ENCODE assay signal across 20 cellular contexts in genomic region chr2:240572141-240573031, GRCh38. TPM values are rescaled to one million over a fixed set of nuclear protein-coding genes. Genes with fewer than 3 reads are reported as not detected.
DNase-seq lines count a peak whose midpoint lies in the region; ATAC-seq, FAIRE-seq and TF ChIP-seq lines count a peak whose summit lies in the region.
"Had no signal": no experiment of that assay in that cellular context is flagged by ENCODE, and none has a peak within 500 bp of the region (broad histone marks: within the 10 kb centered on the region; RNA-seq: fewer than 3 reads in every experiment).

No MANE protein-coding gene starts in this region.

- FAIRE-seq in H1 (lab: Jason Lieb, UNC), result no peak

- no peak overlapping the region for H3K27ac Mint-ChIP-seq in activated naive CD8-positive, alpha-beta T cell treated with anti-CD3 and anti-CD28 coated beads, Interleukin-2, amount 10 ng/mL, durations not matched to agents 7 days and 5 days
- no peak overlapping the region for H3K27ac Mint-ChIP-seq in activated naive CD8-positive, alpha-beta T cell treated with anti-CD3 and anti-CD28 coated beads, Interleukin-2, amount 50 U/mL, for 24 hours
- H3K27ac Mint-ChIP-seq in stimulated activated naive B cell treated with anti-CD40 and anti-IgM and Interleukin-4, amounts not matched to agents 10 μg/mL and 1 μg/mL and 100 μg/mL, for 72 hours, result no peak overlapping the region
- H3K27ac Mint-ChIP-seq: T-helper 1 cell treated with Interleukin-12 subunit alpha and Interleukin-12 subunit beta and Interleukin-4 antibody, amounts not matched to agents 30 μg/mL and 1 μg/mL, for 36 hours had no signal

- H3K9ac ChIP-seq in H1 (replicated peaks in 1 of 4; ENCODE audit: extremely low read depth in 1 of 4, low read depth in 3 of 4, low read length in 3 of 4), result no peak overlapping the region; a peak in 1 of 7 replicates

- H3K4me1 ChIP-seq in H1 (replicated peaks in 1 of 4; ENCODE audit: control insufficient read depth in 3 of 4, insufficient read depth in 4 of 4, low read length in 3 of 4) (peaks cover 0 to 11% (median 6%) of the 10 kb centered on the region in 4 experiments; a peak in 6 of 7 replicates), lower lobe of right lung (peaks cover 22% of the 10 kb centered on the region), upper lobe of right lung (peaks cover 23% of the 10 kb centered on the region)

- H4K5ac ChIP-seq in H1 (ENCODE audit: insufficient read length, low read depth, low read length), result no peak overlapping the region

- TF ChIP-seq POLR2A in H1 (IDR thresholded peaks at IDR 0.05; ENCODE audit: control extremely low read depth in 1 of 2, low read depth in 2 of 2, low read length in 2 of 2), result no peak

- no peak overlapping the region for H3K18ac ChIP-seq in H1 (ENCODE audit: extremely low read depth, low read length)

- H3K56ac ChIP-seq in H1 (replicated peaks; ENCODE audit: insufficient read length, low read depth, low read length), result no peak overlapping the region

- no peaks in the 10 kb centered on the region for H3K9me3 ChIP-seq in H1 (ENCODE audit: insufficient read depth in 2 of 2, low read depth in 1 of 2, low read length in 1 of 2)
- no peaks in the 10 kb centered on the region for H3K9me3 ChIP-seq in lower lobe of right lung
- H3K9me3 ChIP-seq in upper lobe of right lung, result no peaks in the 10 kb centered on the region
- H3K9me3 ChIP-seq: ascending aorta, heart right ventricle, left lung, neutrophil had no signal

- H2BK20ac ChIP-seq in H1 (ENCODE audit: low read length), result no peak overlapping the region

- 91% methylated on average over 26 of the region's 30 CpGs; no CpG with 5 or more reads in 1 of the 2 experiments for WGBS in H1 (ENCODE audit: extremely low coverage in 1 of 2, insufficient coverage in 1 of 2, insufficient read length in 1 of 2, insufficient replicate concordance in 2 of 2, low coverage in 1 of 2, low lambda C conversion rate in 2 of 2, missing lambda C conversion rate in 1 of 2), 2 experiments

- peaks cover 3 to 18% of the 10 kb centered on the region in 2 experiments for H4K20me1 ChIP-seq in H1 (replicated peaks in 1 of 2; ENCODE audit: control insufficient read depth in 1 of 2, insufficient read depth in 2 of 2, low read length in 2 of 2)

- no peak for TF ChIP-seq EP300 in H1 (IDR thresholded peaks at IDR 0.05; ENCODE audit: borderline replicate concordance in 1 of 2, low read depth in 2 of 2, low read length in 2 of 2)

- H3K4ac ChIP-seq in H1 (replicated peaks; ENCODE audit: insufficient read length, low read depth, low read length), result no peak overlapping the region

- H3K4me3 ChIP-seq in H1 (ENCODE audit: extremely low read depth in 1 of 4, insufficient read depth in 2 of 4, low read depth in 3 of 4, low read length in 4 of 4) (no peak overlapping the region), lower lobe of right lung (no peak overlapping the region), upper lobe of right lung (no peak overlapping the region)
- H3K4me3 ChIP-seq: ascending aorta, heart right ventricle, left lung, SJSA1 had no signal

- H3K36me3 ChIP-seq in H1 (ENCODE audit: control insufficient read depth in 2 of 4, insufficient read depth in 4 of 4, low read length in 3 of 4), result no peaks in the 10 kb centered on the region
- H3K36me3 ChIP-seq in lower lobe of right lung, result peaks cover 54% of the 10 kb centered on the region
- peaks cover 47% of the 10 kb centered on the region for H3K36me3 ChIP-seq in upper lobe of right lung

- TF ChIP-seq RAD21 in H1 (IDR thresholded peaks at IDR 0.05 in 1 of 2, conservative IDR thresholded peaks at IDR 0.05 in 1 of 2; ENCODE audit: low read depth in 2 of 2, low read length in 2 of 2), result no peak

- no peak overlapping the region for H3K23ac ChIP-seq in H1 (ENCODE audit: insufficient read length)

- H3K27me3 Mint-ChIP-seq in activated naive CD8-positive, alpha-beta T cell treated with anti-CD3 and anti-CD28 coated beads, Interleukin-2, amount 10 ng/mL, durations not matched to agents 7 days and 5 days, result no peaks in the 10 kb centered on the region
- H3K27me3 Mint-ChIP-seq in activated naive CD8-positive, alpha-beta T cell treated with anti-CD3 and anti-CD28 coated beads, Interleukin-2, amount 50 U/mL, for 24 hours, result no peaks in the 10 kb centered on the region
- H3K27me3 Mint-ChIP-seq in stimulated activated naive B cell treated with anti-CD40 and anti-IgM and Interleukin-4, amounts not matched to agents 10 μg/mL and 1 μg/mL and 100 μg/mL, for 72 hours, result no peaks in the 10 kb centered on the region

- H3K79me2 ChIP-seq in H1 (ENCODE audit: control insufficient read depth in 1 of 2, insufficient read depth in 2 of 2, low read length in 2 of 2), result no peaks in the 10 kb centered on the region

- peak; percentile 28 for DNase-seq in activated naive CD8-positive, alpha-beta T cell treated with anti-CD3 and anti-CD28 coated beads, Interleukin-2, amount 10 ng/mL, durations not matched to agents 7 days and 5 days
- DNase-seq in activated naive CD8-positive, alpha-beta T cell treated with anti-CD3 and anti-CD28 coated beads, Interleukin-2, amount 50 U/mL, for 24 hours, result no peak
- no peak for DNase-seq in H1 (ENCODE audit: low read depth in 1 of 2, low spot score in 2 of 2)
- peak; percentile 41 for DNase-seq in lower lobe of right lung
- DNase-seq in upper lobe of right lung, result peak; percentile 63
- DNase-seq in stimulated activated naive CD4-positive, alpha-beta T cell treated with Interleukin-2 at 50 U/mL for 16 hours (lab: John Stamatoyannopoulos, UW), result no peak
- no peak for DNase-seq in stimulated activated naive B cell treated with anti-CD40 and anti-IgM and Interleukin-4, amounts not matched to agents 10 μg/mL and 1 μg/mL and 100 μg/mL, for 72 hours
- DNase-seq: activated CD4-positive, alpha-beta T cell treated with anti-CD3 and anti-CD28 coated beads, Interleukin-2, amount 50 U/mL, for 48 hours; C1 segment of cervical spinal cord; central memory CD4-positive, alpha-beta T cell; NCI-H1048; NCI-H1930; NCI-H226 had no signal

- no peak overlapping the region for H3K27ac ChIP-seq in H1 (ENCODE audit: low read depth, low read length)
- H3K27ac ChIP-seq in lower lobe of right lung, result no peak overlapping the region
- H3K27ac ChIP-seq in upper lobe of right lung, result no peak overlapping the region
- H3K27ac ChIP-seq: ascending aorta, heart right ventricle, left lung, neutrophil, SJSA1 had no signal

- no peak overlapping the region for H2AK5ac ChIP-seq in H1 (ENCODE audit: low read depth, low read length)

- H3K79me1 ChIP-seq in H1 (ENCODE audit: low read depth, low read length), result no peaks in the 10 kb centered on the region

- H2BK120ac ChIP-seq in H1 (replicated peaks; ENCODE audit: low read depth, low read length), result no peak overlapping the region

- peaks cover 9% of the 10 kb centered on the region; the same call in 1 of the 2 replicates for H3K23me2 ChIP-seq in H1 (ENCODE audit: low read depth, low read length)

- H2AFZ ChIP-seq in H1 (ENCODE audit: low read length), result no peak overlapping the region

- H3K9me3 Mint-ChIP-seq in activated naive CD8-positive, alpha-beta T cell treated with anti-CD3 and anti-CD28 coated beads, Interleukin-2, amount 10 ng/mL, durations not matched to agents 7 days and 5 days, result no peaks in the 10 kb centered on the region
- H3K9me3 Mint-ChIP-seq in activated naive CD8-positive, alpha-beta T cell treated with anti-CD3 and anti-CD28 coated beads, Interleukin-2, amount 50 U/mL, for 24 hours, result no peaks in the 10 kb centered on the region
- H3K9me3 Mint-ChIP-seq in stimulated activated naive B cell treated with anti-CD40 and anti-IgM and Interleukin-4, amounts not matched to agents 10 μg/mL and 1 μg/mL and 100 μg/mL, for 72 hours, result no peaks in the 10 kb centered on the region
- H3K9me3 Mint-ChIP-seq: T-helper 1 cell treated with Interleukin-12 subunit alpha and Interleukin-12 subunit beta and Interleukin-4 antibody, amounts not matched to agents 30 μg/mL and 1 μg/mL, for 36 hours had no signal

- H3K27me3 ChIP-seq in H1 (replicated peaks in 1 of 4; ENCODE audit: control insufficient read depth in 3 of 4, extremely low read depth in 1 of 4, insufficient read depth in 3 of 4, low read length in 3 of 4), result peaks cover 11 to 25% (median 21%) of the 10 kb centered on the region in 4 experiments; a peak in 6 of 7 replicates
- no peaks in the 10 kb centered on the region for H3K27me3 ChIP-seq in lower lobe of right lung (ENCODE audit: low read depth)
- no peaks in the 10 kb centered on the region for H3K27me3 ChIP-seq in upper lobe of right lung
- H3K27me3 ChIP-seq: ascending aorta, heart right ventricle, left lung, neutrophil, SJSA1 had no signal

- POLR2A ChIA-PET in activated naive CD8-positive, alpha-beta T cell treated with anti-CD3 and anti-CD28 coated beads, Interleukin-2, amount 10 ng/mL, durations not matched to agents 7 days and 5 days (lab: Charles Lee), result interaction anchor here (3.2 kb wide), 1 partner anchor 14 kb away, joined by 10 read pairs; the partner anchor contains the start of gene CAPN10
- POLR2A ChIA-PET in H1 (lab: Charles Lee; ENCODE audit: partially characterized antibody), result interaction anchor here (0.6 to 2.5 kb wide), 5 partner anchors 11 to 31 kb away, joined by 3 to 6 read pairs (median 3); partner anchors contain the start of gene CAPN10

- intact Hi-C loops in lower lobe of right lung (cut with DNase I) (no loop called here), upper lobe of right lung (cut with DNase I) (no loop called here)

- no peak overlapping the region for H4K91ac ChIP-seq in H1 (replicated peaks; ENCODE audit: insufficient read length, low read length)

- ATAC-seq in activated naive CD8-positive, alpha-beta T cell treated with anti-CD3 and anti-CD28 coated beads, Interleukin-2, amount 10 ng/mL, durations not matched to agents 7 days and 5 days (ENCODE audit: low read depth), result no peak
- ATAC-seq in activated naive CD8-positive, alpha-beta T cell treated with anti-CD3 and anti-CD28 coated beads, Interleukin-2, amount 50 U/mL, for 24 hours, result no peak
- no peak for ATAC-seq in lower lobe of right lung
- ATAC-seq in upper lobe of right lung, result no peak
- no peak for ATAC-seq in HG02973 (IDR thresholded peaks at IDR 0.05; ENCODE audit: unreplicated experiment)
- no peak for ATAC-seq in stimulated activated naive B cell treated with anti-CD40 and anti-IgM and Interleukin-4, amounts not matched to agents 10 μg/mL and 1 μg/mL and 100 μg/mL, for 72 hours (replicated peaks)
- ATAC-seq: heart right ventricle, left lung had no signal

- H3K36me3 Mint-ChIP-seq in activated naive CD8-positive, alpha-beta T cell treated with anti-CD3 and anti-CD28 coated beads, Interleukin-2, amount 10 ng/mL, durations not matched to agents 7 days and 5 days, result peaks cover 5% of the 10 kb centered on the region
- H3K36me3 Mint-ChIP-seq in activated naive CD8-positive, alpha-beta T cell treated with anti-CD3 and anti-CD28 coated beads, Interleukin-2, amount 50 U/mL, for 24 hours (ENCODE audit: low read depth), result peaks cover 2% of the 10 kb centered on the region
- H3K36me3 Mint-ChIP-seq in stimulated activated naive B cell treated with anti-CD40 and anti-IgM and Interleukin-4, amounts not matched to agents 10 μg/mL and 1 μg/mL and 100 μg/mL, for 72 hours, result peaks cover 17 to 20% of the 10 kb centered on the region in 2 donors

- no peak overlapping the region for H4K8ac ChIP-seq in H1 (ENCODE audit: extremely low read depth, insufficient read depth, low read length)

- CTCF ChIA-PET in H1 (lab: Charles Lee; ENCODE audit: partially characterized antibody), result interaction anchor here (0.9 to 1.9 kb wide), 4 partner anchors 8 to 78 kb away, joined by 3 to 8 read pairs (median 4); partner anchors contain the start of gene CAPN10

- no peak overlapping the region for H3K14ac ChIP-seq in H1 (ENCODE audit: insufficient read length)

- H3K4me1 Mint-ChIP-seq in activated naive CD8-positive, alpha-beta T cell treated with anti-CD3 and anti-CD28 coated beads, Interleukin-2, amount 10 ng/mL, durations not matched to agents 7 days and 5 days, result peaks cover 16% of the 10 kb centered on the region
- H3K4me1 Mint-ChIP-seq in activated naive CD8-positive, alpha-beta T cell treated with anti-CD3 and anti-CD28 coated beads, Interleukin-2, amount 50 U/mL, for 24 hours, result peaks cover 25% of the 10 kb centered on the region
- peaks cover 24 to 40% of the 10 kb centered on the region in 2 donors for H3K4me1 Mint-ChIP-seq in stimulated activated naive B cell treated with anti-CD40 and anti-IgM and Interleukin-4, amounts not matched to agents 10 μg/mL and 1 μg/mL and 100 μg/mL, for 72 hours

- no peak overlapping the region for H2BK15ac ChIP-seq in H1 (ENCODE audit: low read length)

- no peak overlapping the region for H3K4me3 Mint-ChIP-seq in activated naive CD8-positive, alpha-beta T cell treated with anti-CD3 and anti-CD28 coated beads, Interleukin-2, amount 10 ng/mL, durations not matched to agents 7 days and 5 days
- H3K4me3 Mint-ChIP-seq in activated naive CD8-positive, alpha-beta T cell treated with anti-CD3 and anti-CD28 coated beads, Interleukin-2, amount 50 U/mL, for 24 hours, result no peak overlapping the region
- H3K4me3 Mint-ChIP-seq in stimulated activated naive B cell treated with anti-CD40 and anti-IgM and Interleukin-4, amounts not matched to agents 10 μg/mL and 1 μg/mL and 100 μg/mL, for 72 hours, result no peak overlapping the region

- TF ChIP-seq CTCF in H1 (IDR thresholded peaks at IDR 0.05; ENCODE audit: control extremely low read depth in 1 of 3, insufficient read depth in 1 of 3, low read depth in 1 of 3, low read length in 3 of 3), result no peak
- TF ChIP-seq CTCF in lower lobe of right lung (IDR thresholded peaks at IDR 0.05), result no peak
- TF ChIP-seq CTCF in upper lobe of right lung (IDR thresholded peaks at IDR 0.05), result no peak

- H3K4me2 ChIP-seq in H1 (ENCODE audit: insufficient read depth in 1 of 2, low read depth in 2 of 2, low read length in 2 of 2), result no peak overlapping the region

- 0 out of 2 replicates have a peak overlapping the region, but pooled peaks have one; percentile 17 for H2BK12ac ChIP-seq in H1 (ENCODE audit: low read depth, low read length)

- H2BK5ac ChIP-seq in H1 (ENCODE audit: low read depth, low read length), result no peak overlapping the region

RNA-seq across cellular contexts. Expression of gene RNPEPL1, which starts 4.1 kb away (rescaled TPM):
- total RNA-seq in activated naive CD8-positive, alpha-beta T cell treated with anti-CD3 and anti-CD28 coated beads, Interleukin-2, amount 10 ng/mL, durations not matched to agents 7 days and 5 days, result 100 to 1,000 TPM; 124 TPM
- 11.3 and 11.7 TPM in 2 replicates for total RNA-seq in H1 (2021; fragmentation: NEBNext Ultra II Directional; extraction: Animal tissue kit (Norgen Biotek cat#: 25700))
- 9.0 and 13.5 TPM in 2 replicates for polyA plus RNA-seq in H1 (2011; rRNA removed)
- polyA plus RNA-seq in H1 (2011; cell fraction: cytosol; rRNA removed), result 7.2 TPM
- 23.2 TPM for polyA plus RNA-seq in H1 (2011; cell fraction: nucleus; rRNA removed)
- 7.1 to 11.6 TPM (median 11.6 TPM) in 4 replicates for polyA plus RNA-seq in H1 (2012, experiment 1 of 2)
- polyA plus RNA-seq in H1 (2012, experiment 2 of 2), result 12.3 TPM
- polyA plus RNA-seq in H1 (2013, experiment 1 of 2), result 7.8 TPM
- 8.7 TPM for polyA plus RNA-seq in H1 (2013, experiment 2 of 2)
- 3.0 and 3.4 TPM in 2 replicates for polyA minus RNA-seq in H1 (2011; rRNA and poly(A)+ RNA removed)
- 11.2 TPM for polyA minus RNA-seq in H1 (2011; cell fraction: cytosol; rRNA and poly(A)+ RNA removed)
- polyA minus RNA-seq in H1 (2011; cell fraction: nucleus; rRNA and poly(A)+ RNA removed), result 10.5 TPM
- total RNA-seq in lower lobe of right lung (102 TPM), upper lobe of right lung (88.6 TPM)

RNA-seq across cellular contexts. Expression of gene DUSP28, which starts 12.2 kb away (rescaled TPM):
- total RNA-seq in activated naive CD8-positive, alpha-beta T cell treated with anti-CD3 and anti-CD28 coated beads, Interleukin-2, amount 10 ng/mL, durations not matched to agents 7 days and 5 days, result 10 to 100 TPM; 12.3 to 13.8 TPM
- 1.3 and 2.1 TPM in 2 replicates for total RNA-seq in H1 (2021; fragmentation: NEBNext Ultra II Directional; extraction: Animal tissue kit (Norgen Biotek cat#: 25700))
- polyA plus RNA-seq in H1 (2011; rRNA removed), result 2.3 and 3.3 TPM in 2 replicates
- 2.8 TPM for polyA plus RNA-seq in H1 (2011; cell fraction: cytosol; rRNA removed)
- 2.2 TPM for polyA plus RNA-seq in H1 (2011; cell fraction: nucleus; rRNA removed)
- polyA plus RNA-seq in H1 (2012, experiment 1 of 2), result 1.6 to 2.9 TPM (median 1.9 TPM) in 4 replicates
- 2.8 TPM for polyA plus RNA-seq in H1 (2012, experiment 2 of 2)
- 1.5 TPM for polyA plus RNA-seq in H1 (2013, experiment 1 of 2)
- polyA plus RNA-seq in H1 (2013, experiment 2 of 2), result 1.8 TPM
- 1.1 and 4.7 TPM in 2 replicates for polyA minus RNA-seq in H1 (2011; rRNA and poly(A)+ RNA removed)
- 0.88 TPM for polyA minus RNA-seq in H1 (2011; cell fraction: cytosol; rRNA and poly(A)+ RNA removed)
- polyA minus RNA-seq in H1 (2011; cell fraction: nucleus; rRNA and poly(A)+ RNA removed), result 7.1 TPM
- total RNA-seq in lower lobe of right lung (5.7 TPM), upper lobe of right lung (5.3 TPM)

RNA-seq across cellular contexts. Expression of gene CAPN10, which starts 14.1 kb away (rescaled TPM):
- 10 to 100 TPM; 72.3 to 74.2 TPM for total RNA-seq in activated naive CD8-positive, alpha-beta T cell treated with anti-CD3 and anti-CD28 coated beads, Interleukin-2, amount 10 ng/mL, durations not matched to agents 7 days and 5 days
- 39.8 and 40.7 TPM in 2 replicates for total RNA-seq in H1 (2021; fragmentation: NEBNext Ultra II Directional; extraction: Animal tissue kit (Norgen Biotek cat#: 25700))
- polyA plus RNA-seq in H1 (2011; rRNA removed), result 30.7 and 44.5 TPM in 2 replicates
- 44.8 TPM for polyA plus RNA-seq in H1 (2011; cell fraction: cytosol; rRNA removed)
- polyA plus RNA-seq in H1 (2011; cell fraction: nucleus; rRNA removed), result 302 TPM
- 32.9 to 47.0 TPM (median 38.8 TPM) in 4 replicates for polyA plus RNA-seq in H1 (2012, experiment 1 of 2)
- 20.9 TPM for polyA plus RNA-seq in H1 (2012, experiment 2 of 2)
- polyA plus RNA-seq in H1 (2013, experiment 1 of 2), result 23.2 TPM
- 19.7 TPM for polyA plus RNA-seq in H1 (2013, experiment 2 of 2)
- 12.4 and 12.5 TPM in 2 replicates for polyA minus RNA-seq in H1 (2011; rRNA and poly(A)+ RNA removed)
- polyA minus RNA-seq in H1 (2011; cell fraction: cytosol; rRNA and poly(A)+ RNA removed), result 21.1 TPM
- polyA minus RNA-seq in H1 (2011; cell fraction: nucleus; rRNA and poly(A)+ RNA removed), result 62.2 TPM
- total RNA-seq in lower lobe of right lung (37.2 TPM), upper lobe of right lung (31.8 TPM)

RNA-seq across cellular contexts. Expression of gene ANKMY1, which starts 14.6 kb away (rescaled TPM):
- total RNA-seq in activated naive CD8-positive, alpha-beta T cell treated with anti-CD3 and anti-CD28 coated beads, Interleukin-2, amount 10 ng/mL, durations not matched to agents 7 days and 5 days, result 10 to 100 TPM; 50.9 to 53.2 TPM
- 4.5 and 5.4 TPM in 2 replicates for total RNA-seq in H1 (2021; fragmentation: NEBNext Ultra II Directional; extraction: Animal tissue kit (Norgen Biotek cat#: 25700))
- 4.8 and 6.4 TPM in 2 replicates for polyA plus RNA-seq in H1 (2011; rRNA removed)
- polyA plus RNA-seq in H1 (2011; cell fraction: cytosol; rRNA removed), result 5.1 TPM
- polyA plus RNA-seq in H1 (2011; cell fraction: nucleus; rRNA removed), result 10.3 TPM
- 3.3 to 4.5 TPM (median 4.0 TPM) in 4 replicates for polyA plus RNA-seq in H1 (2012, experiment 1 of 2)
- polyA plus RNA-seq in H1 (2012, experiment 2 of 2), result 4.1 TPM
- 1.4 TPM for polyA plus RNA-seq in H1 (2013, experiment 1 of 2)
- polyA plus RNA-seq in H1 (2013, experiment 2 of 2), result 2.1 TPM
- polyA minus RNA-seq in H1 (2011; rRNA and poly(A)+ RNA removed), result 8.1 and 10.0 TPM in 2 replicates
- 3.9 TPM for polyA minus RNA-seq in H1 (2011; cell fraction: cytosol; rRNA and poly(A)+ RNA removed)
- 15.7 TPM for polyA minus RNA-seq in H1 (2011; cell fraction: nucleus; rRNA and poly(A)+ RNA removed)
- total RNA-seq in lower lobe of right lung, result 29.3 TPM
- 19.3 TPM for total RNA-seq in upper lobe of right lung

RNA-seq across cellular contexts. Expression of gene GPR35, which starts 52.9 kb away (rescaled TPM):
- total RNA-seq in activated naive CD8-positive, alpha-beta T cell treated with anti-CD3 and anti-CD28 coated beads, Interleukin-2, amount 10 ng/mL, durations not matched to agents 7 days and 5 days, result 10 to 100 TPM; 19.2 to 19.3 TPM
- 0.29 TPM in 1 of 2 replicates, not detected in the other for total RNA-seq in H1 (2021; fragmentation: NEBNext Ultra II Directional; extraction: Animal tissue kit (Norgen Biotek cat#: 25700))
- polyA plus RNA-seq in H1 (2011; rRNA removed), result 0.47 and 0.67 TPM in 2 replicates
- polyA plus RNA-seq in H1 (2011; cell fraction: cytosol; rRNA removed), result 0.70 TPM
- polyA plus RNA-seq in H1 (2011; cell fraction: nucleus; rRNA removed), result 2.6 TPM
- polyA plus RNA-seq in H1 (2012, experiment 1 of 2), result 0.23 to 0.51 TPM (median 0.37 TPM) in 4 replicates
- polyA plus RNA-seq in H1 (2012, experiment 2 of 2), result 0.29 TPM
- 0.24 TPM for polyA plus RNA-seq in H1 (2013, experiment 1 of 2)
- 0.13 TPM for polyA plus RNA-seq in H1 (2013, experiment 2 of 2)
- polyA minus RNA-seq in H1 (2011; rRNA and poly(A)+ RNA removed), result not detected in 2 replicates
- not detected for polyA minus RNA-seq in H1 (2011; cell fraction: cytosol; rRNA and poly(A)+ RNA removed)
- polyA minus RNA-seq in H1 (2011; cell fraction: nucleus; rRNA and poly(A)+ RNA removed), result 0.30 TPM
- total RNA-seq in lower lobe of right lung (4.7 TPM), upper lobe of right lung (3.4 TPM)
- total RNA-seq: ascending aorta had no signal

Comparison
In these comparisons a context has a peak if more than half of its experiments do, and no peak if none do; other contexts are left out.
1. DNase-seq: peak in activated naive CD8-positive, alpha-beta T cell treated with anti-CD3 and anti-CD28 coated beads, Interleukin-2, amount 10 ng/mL, durations not matched to agents 7 days and 5 days (single experiment), lower lobe of right lung (single experiment) and upper lobe of right lung (single experiment); none in activated naive CD8-positive, alpha-beta T cell treated with anti-CD3 and anti-CD28 coated beads, Interleukin-2, amount 50 U/mL, for 24 hours (single experiment), H1 (0 of 2), stimulated activated naive CD4-positive, alpha-beta T cell treated with Interleukin-2 at 50 U/mL for 16 hours (single experiment) and stimulated activated naive B cell treated with anti-CD40 and anti-IgM and Interleukin-4, amounts not matched to agents 10 μg/mL and 1 μg/mL and 100 μg/mL, for 72 hours (single experiment).